In genomic region chr1:185316163-185317033, GRCh38 we compare ENCODE assay signal across 8 cellular contexts. TPM values are rescaled to one million over a fixed set of nuclear protein-coding genes. Genes with fewer than 3 reads are reported as not detected.
A peak's percentile ranks its signal among the peaks of the same experiment; 100 is the strongest.
DNase-seq lines count a peak whose midpoint lies in the region; ATAC-seq and TF ChIP-seq lines count a peak whose summit lies in the region.

No MANE protein-coding gene starts in this region.

- peak; percentile 65 for ATAC-seq in foreskin keratinocyte

- DNase-seq in EL, result peak; percentile 91
- peak; percentile 90 for DNase-seq in GM23248
- peak; percentile 81 to 83 for DNase-seq in Kasumi-1 (lab: John Stamatoyannopoulos, UW)
- peak; percentile 69 to 89 for DNase-seq in SHP77 (lab: John Stamatoyannopoulos, UW)
- DNase-seq in activated gamma-delta T cell treated with anti-CD3 and anti-CD28 coated beads, Interleukin-2, amount 50 U/mL, for 16 hours (ENCODE audit: low read depth), result peak; percentile 90
- peak; percentile 58 to 80 for DNase-seq in foreskin keratinocyte
- peak; percentile 87 for DNase-seq in neuronal stem cell (ENCODE audit: low spot score)
- DNase-seq in stromal cell of bone marrow (ENCODE audit: low read depth), result peak; percentile 82

- peak overlapping the region; percentile 99 for H3K23ac ChIP-seq in neuronal stem cell (ENCODE audit: low read depth, low read length, poor library complexity)

- H4K8ac ChIP-seq in neuronal stem cell (ENCODE audit: low read depth, low read length), result peak overlapping the region; percentile 31

- H3K27ac ChIP-seq in GM23248 (peak overlapping the region; percentile 88), foreskin keratinocyte (peak overlapping the region; percentile 94), neuronal stem cell (replicated peaks; ENCODE audit: low read length) (peak overlapping the region; percentile 73)

- no peak overlapping the region for H4K91ac ChIP-seq in neuronal stem cell (ENCODE audit: low read depth, low read length, poor library complexity)

- H2BK15ac ChIP-seq in neuronal stem cell (ENCODE audit: low read length), result peak overlapping the region; percentile 41

- H4K20me1 ChIP-seq in GM23248 (ENCODE audit: insufficient read depth), result 0 out of 2 replicates have a peak, but pooled peaks cover 21% of the 10 kb centered on the region

- in situ Hi-C loops in GM23248 (cut with MboI), result no loop called here

- peak overlapping the region; percentile 98 for H2BK5ac ChIP-seq in neuronal stem cell (ENCODE audit: low read length)

- H3K4ac ChIP-seq in neuronal stem cell (ENCODE audit: low read length), result peak overlapping the region; percentile 96

- H3K9ac ChIP-seq in GM23248, result peak overlapping the region; percentile 95
- peak overlapping the region; percentile 96 for H3K9ac ChIP-seq in neuronal stem cell (ENCODE audit: low read depth, low read length, poor library complexity)

- no peaks in the 10 kb centered on the region for H3F3A ChIP-seq in GM23248 (ENCODE audit: insufficient read depth)

- H2AK5ac ChIP-seq in neuronal stem cell (ENCODE audit: low read depth, low read length), result peak overlapping the region; percentile 93

- peaks cover 34% of the 10 kb centered on the region for H3K4me1 ChIP-seq in GM23248 (ENCODE audit: insufficient read depth)
- peaks cover 20% of the 10 kb centered on the region for H3K4me1 ChIP-seq in foreskin keratinocyte
- H3K4me1 ChIP-seq in neuronal stem cell (ENCODE audit: control insufficient read depth in 2 of 2, insufficient read depth in 1 of 2, low read depth in 1 of 2, low read length in 2 of 2), result peaks cover 5 to 14% of the 10 kb centered on the region in 2 donors

- H3K14ac ChIP-seq in neuronal stem cell (ENCODE audit: low read length), result peak overlapping the region; percentile 98

- peak overlapping the region; percentile 95 for H3K4me2 ChIP-seq in GM23248 (ENCODE audit: unreplicated experiment)
- peak overlapping the region; percentile 44 for H3K4me2 ChIP-seq in neuronal stem cell (ENCODE audit: insufficient read depth, low read length, poor library complexity, severe bottlenecking)

- 1% methylated on average over 60 to 82 of the region's 88 CpGs for WGBS in GM23248 (ENCODE audit: low coverage in 1 of 2, low lambda C conversion rate in 2 of 2, missing lambda C conversion rate in 2 of 2), 2 experiments
- WGBS in neuronal stem cell (ENCODE audit: extremely low coverage in 2 of 2, insufficient read length in 2 of 2, insufficient replicate concordance in 1 of 2), 2 donors, result no CpG with 5 or more reads among the region's 88 CpGs

- peak overlapping the region; percentile 100 for H2AFZ ChIP-seq in GM23248
- H2AFZ ChIP-seq in neuronal stem cell (ENCODE audit: low read length), result peak overlapping the region; percentile 91

- peak overlapping the region; percentile 99 for H3K18ac ChIP-seq in neuronal stem cell (ENCODE audit: low read length)

- H3K9me2 ChIP-seq in GM23248 (ENCODE audit: insufficient read depth), result no peaks in the 10 kb centered on the region

- H3K27me3 ChIP-seq in GM23248 (replicated peaks; ENCODE audit: insufficient read depth), result no peaks in the 10 kb centered on the region
- H3K27me3 ChIP-seq in foreskin keratinocyte, result no peaks in the 10 kb centered on the region
- no peaks in the 10 kb centered on the region for H3K27me3 ChIP-seq in neuronal stem cell (ENCODE audit: control insufficient read depth in 3 of 3, insufficient read depth in 3 of 3, low read depth in 1 of 3, low read length in 3 of 3)

- no peaks in the 10 kb centered on the region for H3K36me3 ChIP-seq in GM23248 (ENCODE audit: low read depth)
- H3K36me3 ChIP-seq in neuronal stem cell (replicated peaks in 1 of 2; ENCODE audit: control insufficient read depth in 2 of 2, insufficient read depth in 2 of 2, low read length in 2 of 2), result peaks cover 0 to 16% of the 10 kb centered on the region in 2 donors

- peak overlapping the region; percentile 36 for H2BK12ac ChIP-seq in neuronal stem cell (ENCODE audit: low read length)

- peak overlapping the region; percentile 84 for H3K4me3 ChIP-seq in GM23248
- peak overlapping the region; percentile 84 for H3K4me3 ChIP-seq in neuronal stem cell (ENCODE audit: low read length in 2 of 2)

- H3K79me2 ChIP-seq in GM23248 (ENCODE audit: insufficient read depth), result peaks cover 52% of the 10 kb centered on the region

- H2BK120ac ChIP-seq in neuronal stem cell (ENCODE audit: low read depth, low read length), result peak overlapping the region; percentile 93

- TF ChIP-seq CTCF in foreskin keratinocyte (conservative IDR thresholded peaks at IDR 0.05), result peak; percentile 6

- peaks cover 9% of the 10 kb centered on the region for H3K79me1 ChIP-seq in neuronal stem cell (ENCODE audit: low read depth, low read length)

- H3K9me3 ChIP-seq in GM23248 (ENCODE audit: low read depth) (no peaks in the 10 kb centered on the region), neuronal stem cell (replicated peaks in 1 of 2; ENCODE audit: control insufficient read depth in 2 of 2, insufficient read depth in 1 of 2, low read depth in 1 of 2, low read length in 2 of 2) (no peaks in the 10 kb centered on the region)

RNA-seq across cellular contexts. Expression of gene IVNS1ABP, which starts 0.6 kb away (rescaled TPM):
- 52.0 and 63.5 TPM in 2 replicates for total RNA-seq in GM23248 (2014; rRNA removed; shearing (Covaris generic))
- polyA plus RNA-seq in GM23248 (2016; fragmentation: Nextera tagmentation; extraction: Ambion mirVana) (47.9 and 51.4 TPM in 2 replicates), foreskin keratinocyte (39.8 and 45.6 TPM in 2 replicates)
- total RNA-seq in foreskin keratinocyte, result 73.4 and 76.4 TPM in 2 replicates
- 74.7 TPM for polyA plus RNA-seq in neuronal stem cell (2013, experiment 1 of 2)
- polyA plus RNA-seq in neuronal stem cell (2013, experiment 2 of 2), result 73.7 TPM

Comparison
In these comparisons a context has a peak if more than half of its experiments do, and no peak if none do; other contexts are left out.
1. Peak in every context shown above with its lines: DNase-seq, ATAC-seq, H3K4me3 ChIP-seq and H3K27ac ChIP-seq.